ENCODE assay signal across 13 cellular contexts in genomic region chr10:113096111-113097045, GRCh38.
DNase-seq lines count a peak whose midpoint lies in the region; ATAC-seq and TF ChIP-seq lines count a peak whose summit lies in the region.
"Had no signal": no experiment of that assay in that cellular context is flagged by ENCODE, and none has a peak within 500 bp of the region (broad histone marks: within the 10 kb centered on the region; RNA-seq: fewer than 3 reads in every experiment).

No MANE protein-coding gene starts in this region.

- DNase-seq in Ammon's horn (ENCODE audit: low spot score) (peak; percentile 47), RWPE1 (ENCODE audit: low spot score) (no peak)
- DNase-seq in activated CD8-positive, alpha-beta T cell treated with anti-CD3 and anti-CD28 coated beads for 36 hours = no peak
- DNase-seq: SK-N-SH had no signal

- no peak for TF ChIP-seq POLR2A in gastroesophageal sphincter (IDR thresholded peaks at IDR 0.05)

- H3K36me3 ChIP-seq in gastroesophageal sphincter (peaks cover 0 to 2% of the 10 kb centered on the region in 2 donors), rectal smooth muscle tissue (ENCODE audit: control insufficient read depth, insufficient read depth, low read length) (no peaks in the 10 kb centered on the region)

- peaks cover 6% of the 10 kb centered on the region for H3K9me3 Mint-ChIP-seq in activated CD8-positive, alpha-beta T cell treated with anti-CD3 and anti-CD28 coated beads for 36 hours
- H3K9me3 Mint-ChIP-seq: activated T-helper 17 cell treated with anti-CD3 and anti-CD28 coated beads, Interleukin-2, amount 50 U/mL, for 72 hours had no signal

- H3K4me3 ChIP-seq in gastroesophageal sphincter = no peak overlapping the region
- H3K4me3 ChIP-seq in rectal smooth muscle tissue (ENCODE audit: low read length) = no peak overlapping the region
- H3K4me3 ChIP-seq: coronary artery, lung had no signal

- no peak for TF ChIP-seq CTCF in RWPE1 (conservative IDR thresholded peaks at IDR 0.05; ENCODE audit: low read depth)
- peak in 2 of 4 experiments; percentile 21 to 28 for TF ChIP-seq CTCF in gastroesophageal sphincter (IDR thresholded peaks at IDR 0.05)
- no peak for TF ChIP-seq CTCF in activated CD8-positive, alpha-beta T cell treated with anti-CD3 and anti-CD28 coated beads for 36 hours (IDR thresholded peaks at IDR 0.05)

- no peak for TF ChIP-seq EP300 in gastroesophageal sphincter (IDR thresholded peaks at IDR 0.05)

- H3K27me3 Mint-ChIP-seq in activated CD8-positive, alpha-beta T cell treated with anti-CD3 and anti-CD28 coated beads for 36 hours = no peaks in the 10 kb centered on the region
- H3K27me3 Mint-ChIP-seq: activated T-helper 17 cell treated with anti-CD3 and anti-CD28 coated beads, Interleukin-2, amount 50 U/mL, for 72 hours had no signal

- intact Hi-C loops in activated CD8-positive, alpha-beta T cell treated with anti-CD3 and anti-CD28 coated beads for 36 hours (cut with micrococcal nuclease) = no loop called here

- H3K27me3 ChIP-seq in gastroesophageal sphincter (no peaks in the 10 kb centered on the region), rectal smooth muscle tissue (ENCODE audit: control insufficient read depth, insufficient read depth, low read length) (no peaks in the 10 kb centered on the region)

- peak overlapping the region; percentile 93 for H3K27ac ChIP-seq in RWPE1
- peak overlapping the region; percentile 8 to 73 (median 68) for H3K27ac ChIP-seq in gastroesophageal sphincter
- H3K27ac ChIP-seq in rectal smooth muscle tissue (ENCODE audit: low read depth, low read length) = peak overlapping the region; percentile 47

- WGBS in gastroesophageal sphincter (ENCODE audit: low coverage in 1 of 2), 2 donors = 68 to 69% methylated on average over 8 to 12 of the region's 13 CpGs

- POLR2A ChIA-PET in RWPE1 (lab: Yijun Ruan, JAX; ENCODE audit: low non-redundant PET) = no interaction called here
- POLR2A ChIA-PET in activated CD8-positive, alpha-beta T cell treated with anti-CD3 and anti-CD28 coated beads for 36 hours (lab: Charles Lee) = interaction anchor here (0.7 to 1.4 kb wide), 2 partner anchors 11 to 34 kb away, joined by 3 read pairs; no protein-coding TSS in a partner anchor

- ATAC-seq in gastroesophageal sphincter = peak; percentile 70
- no peak for ATAC-seq in GM18907 (IDR thresholded peaks at IDR 0.05; ENCODE audit: unreplicated experiment)
- no peak for ATAC-seq in HG02588 (IDR thresholded peaks at IDR 0.05; ENCODE audit: unreplicated experiment)
- ATAC-seq in activated CD8-positive, alpha-beta T cell treated with anti-CD3 and anti-CD28 coated beads for 36 hours = no peak
- ATAC-seq in HG03378 (IDR thresholded peaks at IDR 0.05; ENCODE audit: unreplicated experiment) = no peak
- ATAC-seq: activated CD4-positive, CD25-positive, alpha-beta regulatory T cell treated with anti-CD3 and anti-CD28 coated beads, Interleukin-2, amount 50 U/mL, for 24 hours; activated T-helper 17 cell treated with anti-CD3 and anti-CD28 coated beads, Interleukin-2, amount 50 U/mL, for 72 hours had no signal

- no peaks in the 10 kb centered on the region for H3K9me3 ChIP-seq in gastroesophageal sphincter
- H3K9me3 ChIP-seq: SK-N-SH had no signal

- H3K9ac ChIP-seq in rectal smooth muscle tissue (ENCODE audit: low read length) = no peak overlapping the region
- H3K9ac ChIP-seq: SK-N-SH had no signal

- peaks cover 8% of the 10 kb centered on the region for H3K36me3 Mint-ChIP-seq in activated CD8-positive, alpha-beta T cell treated with anti-CD3 and anti-CD28 coated beads for 36 hours (ENCODE audit: low read depth)

- no peak overlapping the region for H3K27ac Mint-ChIP-seq in activated CD8-positive, alpha-beta T cell treated with anti-CD3 and anti-CD28 coated beads for 36 hours
- H3K27ac Mint-ChIP-seq: activated T-helper 17 cell treated with anti-CD3 and anti-CD28 coated beads, Interleukin-2, amount 50 U/mL, for 72 hours had no signal

- H3K4me1 Mint-ChIP-seq in activated CD8-positive, alpha-beta T cell treated with anti-CD3 and anti-CD28 coated beads for 36 hours (ENCODE audit: low read depth) = peaks cover 33% of the 10 kb centered on the region

- H3K4me1 ChIP-seq in gastroesophageal sphincter = peaks cover 0 to 51% (median 8%) of the 10 kb centered on the region in 3 donors
- peaks cover 29% of the 10 kb centered on the region for H3K4me1 ChIP-seq in rectal smooth muscle tissue (ENCODE audit: control insufficient read depth, insufficient read depth, low read length)

- CTCF ChIA-PET in RWPE1 (lab: Yijun Ruan, JAX) = interaction anchor here (0.7 kb wide), 1 partner anchor 671 kb away, joined by 3 read pairs; no protein-coding TSS in a partner anchor
- CTCF ChIA-PET in activated CD8-positive, alpha-beta T cell treated with anti-CD3 and anti-CD28 coated beads for 36 hours (lab: Charles Lee) = no interaction called here

- H3K4me3 Mint-ChIP-seq in activated CD8-positive, alpha-beta T cell treated with anti-CD3 and anti-CD28 coated beads for 36 hours = no peak overlapping the region
- H3K4me3 Mint-ChIP-seq: activated T-helper 17 cell treated with anti-CD3 and anti-CD28 coated beads, Interleukin-2, amount 50 U/mL, for 72 hours had no signal
